In the genomic region with DNA sequence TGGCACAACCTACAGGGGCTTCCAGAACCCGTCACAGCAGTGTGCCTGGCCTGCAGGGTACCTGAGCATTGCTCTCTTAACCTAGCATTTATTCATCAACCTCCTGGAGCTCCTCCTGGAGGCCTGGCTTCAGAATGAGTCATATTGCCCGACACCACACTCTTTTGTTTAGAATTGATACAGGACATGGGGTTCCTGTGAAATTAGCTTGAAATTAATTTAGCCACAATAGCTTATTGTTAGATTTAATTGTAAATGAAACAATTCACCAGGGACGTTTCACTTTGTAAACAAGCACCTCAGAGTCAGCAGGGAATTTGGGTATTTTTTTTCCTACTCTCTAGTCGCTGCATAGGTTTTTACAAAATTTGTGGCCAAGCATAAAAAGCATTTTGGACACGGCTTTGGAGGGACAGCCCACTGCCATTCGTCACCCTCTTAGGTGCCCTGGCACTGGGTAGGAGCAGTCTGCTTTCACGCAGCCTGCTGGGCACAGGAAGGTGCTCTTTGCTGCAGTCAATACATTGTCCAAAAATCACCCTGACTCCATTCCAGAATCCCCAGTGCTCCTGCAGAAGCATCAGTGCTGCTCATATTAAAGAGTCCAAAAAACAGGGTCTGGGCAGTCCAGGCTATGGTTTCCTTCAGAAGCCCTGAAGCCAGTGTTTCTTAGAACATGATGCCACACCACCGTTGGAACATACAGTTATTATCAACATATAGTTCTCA, we compare ENCODE assay signal across 8 cellular contexts.
DNase-seq lines count a peak whose midpoint lies in the region; ATAC-seq and TF ChIP-seq lines count a peak whose summit lies in the region.

No MANE protein-coding gene starts in this region.

- no peaks in the 10 kb centered on the region for H3K36me3 ChIP-seq in mammary epithelial cell (ENCODE audit: insufficient read depth, low read length)

- in situ Hi-C loops in mammary epithelial cell (cut with MboI; ENCODE audit: low sequenced_read_pairs in 2 of 2), result no loop called here

- no peak overlapping the region for H3K27ac ChIP-seq in mammary epithelial cell (ENCODE audit: insufficient read depth, low read depth, low read length)

- dilution Hi-C loops in mammary epithelial cell (cut with HindIII; ENCODE audit: low sequenced_read_pairs), result no loop called here

- H3K9me3 ChIP-seq in mammary epithelial cell (replicated peaks; ENCODE audit: insufficient read depth, low read length), result no peaks in the 10 kb centered on the region

- H3K4me1 ChIP-seq in mammary epithelial cell (ENCODE audit: insufficient read depth, low read length), result peaks cover 18% of the 10 kb centered on the region

- intact Hi-C loops in mammary epithelial cell (cut with micrococcal nuclease), result no loop called here

- H3K4me3 ChIP-seq in mammary epithelial cell (replicated peaks in 1 of 3; ENCODE audit: insufficient read depth in 1 of 3, low read depth in 2 of 3, low read length in 3 of 3), result no peak overlapping the region

- H3K79me2 ChIP-seq in mammary epithelial cell (ENCODE audit: insufficient read depth, low read length), result no peaks in the 10 kb centered on the region

- H3K9ac ChIP-seq in mammary epithelial cell (ENCODE audit: insufficient read depth, low read length), result no peak overlapping the region

- peak; percentile 50 for ATAC-seq in GM19395 (IDR thresholded peaks at IDR 0.05; ENCODE audit: unreplicated experiment)
- ATAC-seq in HG03432 (IDR thresholded peaks at IDR 0.05; ENCODE audit: unreplicated experiment), result peak; percentile 51

- 43% methylated on average over 8 of the region's 8 CpGs for WGBS in mammary epithelial cell (ENCODE audit: low coverage, missing lambda C conversion rate)

- peak in 1 of 2 donors; percentile 38 for TF ChIP-seq CTCF in mammary epithelial cell (conservative IDR thresholded peaks at IDR 0.05 in 1 of 2, IDR thresholded peaks at IDR 0.05 in 1 of 2; ENCODE audit: extremely low read depth in 1 of 2, insufficient read depth in 1 of 2, low read depth in 1 of 2, low read length in 2 of 2)

- H4K20me1 ChIP-seq in mammary epithelial cell (ENCODE audit: insufficient read depth, low read length), result no peaks in the 10 kb centered on the region

- peak overlapping the region; percentile 9 for H3K4me2 ChIP-seq in mammary epithelial cell (ENCODE audit: insufficient read depth, low read depth, low read length)

- H2AFZ ChIP-seq in mammary epithelial cell (ENCODE audit: low read depth, low read length), result peak overlapping the region; percentile 54

- peak; percentile 13 for DNase-seq in ELF-1 (ENCODE audit: low read depth, low spot score)
- peak; percentile 45 for DNase-seq in mammary epithelial cell
- DNase-seq in NCI-H2107 (lab: John Stamatoyannopoulos, UW), result no peak
- DNase-seq in GM03348 (ENCODE audit: low spot score), result no peak
- no peak for DNase-seq in pons (ENCODE audit: low spot score)
- DNase-seq in NCI-H510A (lab: John Stamatoyannopoulos, UW), result no peak

- H3K27me3 ChIP-seq in mammary epithelial cell (ENCODE audit: insufficient read depth, low read length), result no peaks in the 10 kb centered on the region

- BruUV-seq in mammary epithelial cell (replicated peaks; lab: Mats Ljungman, UMichigan), result no TSS peak

- CTCF ChIA-PET in mammary epithelial cell (lab: Charles Lee; ENCODE audit: low non-redundant PET), result no interaction called here

Comparison
In these comparisons a context has a peak if more than half of its experiments do, and no peak if none do; other contexts are left out.
1. DNase-seq: peak in ELF-1 (single experiment) and mammary epithelial cell (single experiment); none in NCI-H2107 (single experiment), GM03348 (single experiment), pons (single experiment) and NCI-H510A (single experiment).